17 cellular contexts compared by ENCODE assay signal in genomic region chr3:182405752-182406151, GRCh38.
"Had no signal": no experiment of that assay in that cellular context is flagged by ENCODE, and none has a peak within 500 bp of the region (broad histone marks: within the 10 kb centered on the region; RNA-seq: fewer than 3 reads in every experiment).

No MANE protein-coding gene starts in this region.

- H3K27ac Mint-ChIP-seq: activated naive CD4-positive, alpha-beta T cell treated with anti-CD3 and anti-CD28 coated beads, Interleukin-2, amount 10 ng/mL, durations not matched to agents 7 days and 5 days; activated T-helper 2 cell treated with anti-CD3 and anti-CD28 coated beads, Interferon-gamma antibody, Interleukin-2, Interleukin-4, amounts not matched to agents 10 μg/mL and 5 μg/mL and 100 μg/mL, durations not matched to agents 14 hours and 24 hours and 36 hours; endodermal cell; memory B cell; stimulated activated memory B cell treated with anti-CD40 and anti-IgM and Interleukin-4, amounts not matched to agents 10 μg/mL and 1 μg/mL and 100 μg/mL, for 72 hours; T-cell had no signal

- H3K36me3 Mint-ChIP-seq: activated naive CD4-positive, alpha-beta T cell treated with anti-CD3 and anti-CD28 coated beads, Interleukin-2, amount 10 ng/mL, durations not matched to agents 7 days and 5 days; memory B cell; stimulated activated memory B cell treated with anti-CD40 and anti-IgM and Interleukin-4, amounts not matched to agents 10 μg/mL and 1 μg/mL and 100 μg/mL, for 72 hours; T-cell had no signal

- H3K27me3 Mint-ChIP-seq: activated naive CD4-positive, alpha-beta T cell treated with anti-CD3 and anti-CD28 coated beads, Interleukin-2, amount 10 ng/mL, durations not matched to agents 7 days and 5 days; stimulated activated memory B cell treated with anti-CD40 and anti-IgM and Interleukin-4, amounts not matched to agents 10 μg/mL and 1 μg/mL and 100 μg/mL, for 72 hours had no signal

- H3K27me3 ChIP-seq: ascending aorta, left lung, tibial nerve, uterus had no signal

- H3K9me3 ChIP-seq: ascending aorta, left lung, pancreas, uterus had no signal

- H3K4me3 ChIP-seq: ascending aorta, left lung, pancreas, tibial nerve, uterus had no signal

- ATAC-seq: left lung; pancreas; stimulated activated memory B cell treated with anti-CD40 and anti-IgM and Interleukin-4, amounts not matched to agents 10 μg/mL and 1 μg/mL and 100 μg/mL, for 72 hours; T-cell had no signal

- H3K4me1 ChIP-seq: ascending aorta, left lung, pancreas, uterus had no signal

- DNase-seq: activated CD4-positive, alpha-beta T cell treated with anti-CD3 and anti-CD28 coated beads, Interleukin-2, amount 50 U/mL, for 48 hours; activated naive CD4-positive, alpha-beta T cell treated with anti-CD3 and anti-CD28 coated beads, Interleukin-2, amount 10 ng/mL, durations not matched to agents 7 days and 5 days; dorsolateral prefrontal cortex; endodermal cell; kidney; left lung; pancreas; stimulated activated CD4-positive, alpha-beta T cell treated with anti-CD3 and anti-CD28 coated beads, Interleukin-2, amount 100 ng/mL, for 48 hours; substantia nigra; T-cell; uterus; WERI-Rb-1 had no signal

- H3K9me3 Mint-ChIP-seq: activated naive CD4-positive, alpha-beta T cell treated with anti-CD3 and anti-CD28 coated beads, Interleukin-2, amount 10 ng/mL, durations not matched to agents 7 days and 5 days; activated T-helper 2 cell treated with anti-CD3 and anti-CD28 coated beads, Interferon-gamma antibody, Interleukin-2, Interleukin-4, amounts not matched to agents 10 μg/mL and 5 μg/mL and 100 μg/mL, durations not matched to agents 14 hours and 24 hours and 36 hours; endodermal cell had no signal

- H3K36me3 ChIP-seq: ascending aorta, left lung, pancreas, tibial nerve, uterus, WERI-Rb-1 had no signal

- H3K4me3 Mint-ChIP-seq: activated naive CD4-positive, alpha-beta T cell treated with anti-CD3 and anti-CD28 coated beads, Interleukin-2, amount 10 ng/mL, durations not matched to agents 7 days and 5 days; endodermal cell; memory B cell; stimulated activated memory B cell treated with anti-CD40 and anti-IgM and Interleukin-4, amounts not matched to agents 10 μg/mL and 1 μg/mL and 100 μg/mL, for 72 hours; T-cell had no signal

- H3K4me1 Mint-ChIP-seq: activated naive CD4-positive, alpha-beta T cell treated with anti-CD3 and anti-CD28 coated beads, Interleukin-2, amount 10 ng/mL, durations not matched to agents 7 days and 5 days; memory B cell; stimulated activated memory B cell treated with anti-CD40 and anti-IgM and Interleukin-4, amounts not matched to agents 10 μg/mL and 1 μg/mL and 100 μg/mL, for 72 hours; T-cell had no signal

- H3K27ac ChIP-seq: ascending aorta, dorsolateral prefrontal cortex, left lung, pancreas, uterus, WERI-Rb-1 had no signal
